2 cellular contexts compared by ENCODE assay signal in genomic region chr2:46227022-46227421, GRCh38.
TF ChIP-seq lines count a peak whose summit lies in the region.

No MANE protein-coding gene starts in this region.

TF ChIP-seq in A549, 52 proteins besides CTCF, POLR2A, EP300 and RAD21:
- TF ChIP-seq REST (IDR thresholded peaks at IDR 0.05) (no peak), CHD2 (IDR thresholded peaks at IDR 0.05; ENCODE audit: low read length, partially characterized antibody) (no peak), SREBF2 (IDR thresholded peaks at IDR 0.05) (no peak), RFX5 (IDR thresholded peaks at IDR 0.05) (no peak), ESRRA (IDR thresholded peaks at IDR 0.05; ENCODE audit: borderline replicate concordance, low read length) (no peak), CBX8 (IDR thresholded peaks at IDR 0.05) (no peak), CBX2 (IDR thresholded peaks at IDR 0.05; ENCODE audit: borderline replicate concordance, low read depth) (no peak), MAX (IDR thresholded peaks at IDR 0.05) (no peak), KDM1A (IDR thresholded peaks at IDR 0.05; ENCODE audit: low read depth) (no peak), PBX3 (IDR thresholded peaks at IDR 0.05) (no peak), RNF2 (IDR thresholded peaks at IDR 0.05; ENCODE audit: borderline replicate concordance, low read depth) (no peak), NR3C1 (IDR thresholded peaks at IDR 0.05) (no peak), BHLHE40 (IDR thresholded peaks at IDR 0.05; ENCODE audit: low read depth, low read length) (no peak), GATA3 (IDR thresholded peaks at IDR 0.05; ENCODE audit: borderline replicate concordance) (no peak), HES2 (IDR thresholded peaks at IDR 0.05) (no peak), ZNF302 (CRISPR knock-in tag; IDR thresholded peaks at IDR 0.05) (no peak), ELK1 (IDR thresholded peaks at IDR 0.05; ENCODE audit: low read depth, low read length) (no peak), NPAS2 (CRISPR knock-in tag; IDR thresholded peaks at IDR 0.05; ENCODE audit: borderline replicate concordance) (no peak), FOSB (CRISPR knock-in tag; IDR thresholded peaks at IDR 0.05) (no peak), RCOR1 (IDR thresholded peaks at IDR 0.05; ENCODE audit: low read depth, low read length) (no peak)

TF ChIP-seq in GM12878, 131 proteins besides CTCF, POLR2A, EP300 and RAD21:
- peak; percentile 29; the same call in 1 of the 2 replicates for TF ChIP-seq ATF2 (IDR thresholded peaks at IDR 0.05; ENCODE audit: low read length)
- TF ChIP-seq NBN (IDR thresholded peaks at IDR 0.05) = no peak
- TF ChIP-seq PBX3 (IDR thresholded peaks at IDR 0.05; ENCODE audit: insufficient replicate concordance, low read depth, low read length) = no peak
- TF ChIP-seq SPI1 (IDR thresholded peaks at IDR 0.05; ENCODE audit: borderline replicate concordance, insufficient read depth, low read depth, low read length) = no peak
- TF ChIP-seq MEF2B (IDR thresholded peaks at IDR 0.05; ENCODE audit: partially characterized antibody, poor library complexity, severe bottlenecking) = no peak
- 0 out of 2 replicates have a peak, but pooled peaks have one; percentile 55 for TF ChIP-seq SMARCA5 (IDR thresholded peaks at IDR 0.05)
- no peak for TF ChIP-seq SRF (IDR thresholded peaks at IDR 0.05; ENCODE audit: low read depth in 2 of 2, low read length in 2 of 2)
- no peak for TF ChIP-seq CHD1 (IDR thresholded peaks at IDR 0.05; ENCODE audit: low read depth, low read length)
- TF ChIP-seq GABPA (IDR thresholded peaks at IDR 0.05; ENCODE audit: low read depth) = no peak
- TF ChIP-seq ASH2L (IDR thresholded peaks at IDR 0.05; ENCODE audit: borderline replicate concordance, low read depth) = no peak
- no peak for TF ChIP-seq IRF4 (IDR thresholded peaks at IDR 0.05; ENCODE audit: low read depth, low read length)
- no peak for TF ChIP-seq MAX (IDR thresholded peaks at IDR 0.05; ENCODE audit: low read depth, low read length)
- no peak for TF ChIP-seq KDM1A (IDR thresholded peaks at IDR 0.05; ENCODE audit: borderline replicate concordance)
- TF ChIP-seq RBBP5 (conservative IDR thresholded peaks at IDR 0.05) = no peak
- no peak for TF ChIP-seq FOS (IDR thresholded peaks at IDR 0.05; ENCODE audit: borderline replicate concordance, extremely low read depth, insufficient read length)
- TF ChIP-seq, protein P1, sequence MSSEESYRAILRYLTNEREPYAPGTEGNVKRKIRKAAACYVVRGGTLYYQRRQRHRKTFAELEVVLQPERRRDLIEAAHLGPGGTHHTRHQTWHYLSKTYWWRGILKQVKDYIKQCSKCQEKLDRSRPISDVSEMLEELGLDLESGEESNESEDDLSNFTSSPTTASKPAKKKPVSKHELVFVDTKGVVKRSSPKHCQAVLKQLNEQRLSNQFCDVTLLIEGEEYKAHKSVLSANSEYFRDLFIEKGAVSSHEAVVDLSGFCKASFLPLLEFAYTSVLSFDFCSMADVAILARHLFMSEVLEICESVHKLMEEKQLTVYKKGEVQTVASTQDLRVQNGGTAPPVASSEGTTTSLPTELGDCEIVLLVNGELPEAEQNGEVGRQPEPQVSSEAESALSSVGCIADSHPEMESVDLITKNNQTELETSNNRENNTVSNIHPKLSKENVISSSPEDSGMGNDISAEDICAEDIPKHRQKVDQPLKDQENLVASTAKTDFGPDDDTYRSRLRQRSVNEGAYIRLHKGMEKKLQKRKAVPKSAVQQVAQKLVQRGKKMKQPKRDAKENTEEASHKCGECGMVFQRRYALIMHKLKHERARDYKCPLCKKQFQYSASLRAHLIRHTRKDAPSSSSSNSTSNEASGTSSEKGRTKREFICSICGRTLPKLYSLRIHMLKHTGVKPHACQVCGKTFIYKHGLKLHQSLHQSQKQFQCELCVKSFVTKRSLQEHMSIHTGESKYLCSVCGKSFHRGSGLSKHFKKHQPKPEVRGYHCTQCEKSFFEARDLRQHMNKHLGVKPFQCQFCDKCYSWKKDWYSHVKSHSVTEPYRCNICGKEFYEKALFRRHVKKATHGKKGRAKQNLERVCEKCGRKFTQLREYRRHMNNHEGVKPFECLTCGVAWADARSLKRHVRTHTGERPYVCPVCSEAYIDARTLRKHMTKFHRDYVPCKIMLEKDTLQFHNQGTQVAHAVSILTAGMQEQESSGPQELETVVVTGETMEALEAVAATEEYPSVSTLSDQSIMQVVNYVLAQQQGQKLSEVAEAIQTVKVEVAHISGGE (CRISPR knock-in tag; IDR thresholded peaks at IDR 0.05) = no peak
- TF ChIP-seq TCF12 (IDR thresholded peaks at IDR 0.05; ENCODE audit: low read depth, low read length) = no peak
- no peak for TF ChIP-seq ZNF274 (IDR thresholded peaks at IDR 0.05; ENCODE audit: insufficient read depth, insufficient read length)
- TF ChIP-seq DPF2 (IDR thresholded peaks at IDR 0.05) = 0 out of 2 replicates have a peak, but pooled peaks have one; percentile 3
- peak; percentile 62; the same call in 1 of the 2 replicates for TF ChIP-seq ZNF592 (IDR thresholded peaks at IDR 0.05)
- TF ChIP-seq NFIC (IDR thresholded peaks at IDR 0.05; ENCODE audit: low read depth, low read length) = no peak; the same call in 1 of the 2 replicates
- no peak for TF ChIP-seq ETV6 (conservative IDR thresholded peaks at IDR 0.05 in 1 of 2, IDR thresholded peaks at IDR 0.05 in 1 of 2; ENCODE audit: borderline replicate concordance in 1 of 2, low read depth in 1 of 2)
- no peak for TF ChIP-seq MYB (IDR thresholded peaks at IDR 0.05; ENCODE audit: borderline replicate concordance, low read depth, low read length)
- TF ChIP-seq CEBPB (IDR thresholded peaks at IDR 0.05; ENCODE audit: borderline replicate concordance in 1 of 2, low read depth in 2 of 2, low read length in 2 of 2) = no peak
- TF ChIP-seq ELK1 (IDR thresholded peaks at IDR 0.05; ENCODE audit: low read depth, low read length) = no peak
- TF ChIP-seq RAD51 (IDR thresholded peaks at IDR 0.05) = no peak
- no peak for TF ChIP-seq NFXL1 (IDR thresholded peaks at IDR 0.05; ENCODE audit: borderline replicate concordance)
- no peak for TF ChIP-seq MYC (IDR thresholded peaks at IDR 0.05; ENCODE audit: insufficient read depth, insufficient read length, insufficient replicate concordance, low read length, severe bottlenecking)
- TF ChIP-seq BACH1 (IDR thresholded peaks at IDR 0.05; ENCODE audit: borderline replicate concordance) = no peak
- 0 out of 2 replicates have a peak, but pooled peaks have one; percentile 5 for TF ChIP-seq IKZF1 (conservative IDR thresholded peaks at IDR 0.05)
- no peak for TF ChIP-seq MEF2A (IDR thresholded peaks at IDR 0.05; ENCODE audit: insufficient read depth, low read depth, low read length)
- TF ChIP-seq BHLHE40 (IDR thresholded peaks at IDR 0.05; ENCODE audit: borderline replicate concordance in 1 of 2, low read depth in 2 of 2, low read length in 1 of 2) = peak in 1 of 2 experiments; percentile 60; a peak in 1 of 4 replicates
- TF ChIP-seq JUND (IDR thresholded peaks at IDR 0.05; ENCODE audit: low read depth, low read length) = no peak
- TF ChIP-seq CREM (IDR thresholded peaks at IDR 0.05; ENCODE audit: low read depth) = no peak
- no peak for TF ChIP-seq SKIL (IDR thresholded peaks at IDR 0.05; ENCODE audit: low read depth, poor library complexity, severe bottlenecking)
- TF ChIP-seq HDAC6 (IDR thresholded peaks at IDR 0.05; ENCODE audit: unreplicated experiment) = no peak
- peak; percentile 48; the same call in 1 of the 2 replicates for TF ChIP-seq ZNF217 (IDR thresholded peaks at IDR 0.05)
- no peak for TF ChIP-seq SREBF1 (IDR thresholded peaks at IDR 0.05; ENCODE audit: low read length)
- TF ChIP-seq SMAD1 (IDR thresholded peaks at IDR 0.05; ENCODE audit: low read depth, partially characterized antibody) = no peak
- TF ChIP-seq SREBF2 (IDR thresholded peaks at IDR 0.05; ENCODE audit: low read length) = no peak
- no peak for TF ChIP-seq CBFB (IDR thresholded peaks at IDR 0.05; ENCODE audit: low read depth)
